2 cellular contexts compared by ENCODE assay signal in the genomic region with DNA sequence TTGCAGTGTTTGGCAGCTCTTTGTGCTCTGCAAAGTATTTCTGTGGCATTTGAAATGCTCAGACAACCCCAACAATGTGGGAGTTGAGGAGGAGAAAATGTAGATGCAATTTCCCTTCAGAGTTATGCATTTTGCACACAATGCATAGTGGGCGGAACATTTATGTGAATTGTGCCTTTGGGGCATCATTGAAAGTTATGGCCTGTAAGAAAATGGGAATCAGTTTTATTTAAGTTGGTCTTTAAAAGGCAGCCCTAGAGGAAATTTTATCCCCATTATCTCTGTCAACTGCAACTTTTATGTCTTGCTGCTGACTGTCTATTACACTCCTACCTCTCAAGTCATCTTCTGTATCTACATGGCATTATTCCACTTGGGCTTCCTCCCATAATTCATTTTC.
TF ChIP-seq lines count a peak whose summit lies in the region.

No MANE protein-coding gene starts in this region.

TF ChIP-seq in HEK293, 187 proteins besides CTCF, POLR2A, EP300 and RAD21 (continued from another document and continues in another):
- TF ChIP-seq, protein P1, sequence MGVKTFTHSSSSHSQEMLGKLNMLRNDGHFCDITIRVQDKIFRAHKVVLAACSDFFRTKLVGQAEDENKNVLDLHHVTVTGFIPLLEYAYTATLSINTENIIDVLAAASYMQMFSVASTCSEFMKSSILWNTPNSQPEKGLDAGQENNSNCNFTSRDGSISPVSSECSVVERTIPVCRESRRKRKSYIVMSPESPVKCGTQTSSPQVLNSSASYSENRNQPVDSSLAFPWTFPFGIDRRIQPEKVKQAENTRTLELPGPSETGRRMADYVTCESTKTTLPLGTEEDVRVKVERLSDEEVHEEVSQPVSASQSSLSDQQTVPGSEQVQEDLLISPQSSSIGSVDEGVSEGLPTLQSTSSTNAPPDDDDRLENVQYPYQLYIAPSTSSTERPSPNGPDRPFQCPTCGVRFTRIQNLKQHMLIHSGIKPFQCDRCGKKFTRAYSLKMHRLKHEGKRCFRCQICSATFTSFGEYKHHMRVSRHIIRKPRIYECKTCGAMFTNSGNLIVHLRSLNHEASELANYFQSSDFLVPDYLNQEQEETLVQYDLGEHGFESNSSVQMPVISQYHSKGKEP (tag by site-specific recombination; IDR thresholded peaks at IDR 0.05), result peak; percentile 73
- TF ChIP-seq FEZF1 (tag by site-specific recombination; IDR thresholded peaks at IDR 0.05), result peak; percentile 43; the same call in 1 of the 2 replicates
- TF ChIP-seq ZBTB49 (tag by site-specific recombination; IDR thresholded peaks at IDR 0.05; ENCODE audit: low read depth), result no peak
- TF ChIP-seq GLI4 (tag by site-specific recombination; IDR thresholded peaks at IDR 0.05), result no peak
- no peak for TF ChIP-seq SALL2 (tag by site-specific recombination; IDR thresholded peaks at IDR 0.05; ENCODE audit: borderline replicate concordance)
- TF ChIP-seq PBX3 (CRISPR knock-in tag; IDR thresholded peaks at IDR 0.05), result no peak
- TF ChIP-seq, protein P2, sequence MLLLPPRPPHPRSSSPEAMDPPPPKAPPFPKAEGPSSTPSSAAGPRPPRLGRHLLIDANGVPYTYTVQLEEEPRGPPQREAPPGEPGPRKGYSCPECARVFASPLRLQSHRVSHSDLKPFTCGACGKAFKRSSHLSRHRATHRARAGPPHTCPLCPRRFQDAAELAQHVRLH (tag by site-specific recombination; IDR thresholded peaks at IDR 0.05), result 0 out of 2 replicates have a peak, but pooled peaks have one; percentile 56
- TF ChIP-seq ZXDB (tag by site-specific recombination; IDR thresholded peaks at IDR 0.05), result 0 out of 2 replicates have a peak, but pooled peaks have one; percentile 14
- TF ChIP-seq OVOL3 (tag by site-specific recombination; IDR thresholded peaks at IDR 0.05), result no peak
- no peak for TF ChIP-seq ZNF555 (tag by site-specific recombination; conservative IDR thresholded peaks at IDR 0.05)
- TF ChIP-seq, protein P3, sequence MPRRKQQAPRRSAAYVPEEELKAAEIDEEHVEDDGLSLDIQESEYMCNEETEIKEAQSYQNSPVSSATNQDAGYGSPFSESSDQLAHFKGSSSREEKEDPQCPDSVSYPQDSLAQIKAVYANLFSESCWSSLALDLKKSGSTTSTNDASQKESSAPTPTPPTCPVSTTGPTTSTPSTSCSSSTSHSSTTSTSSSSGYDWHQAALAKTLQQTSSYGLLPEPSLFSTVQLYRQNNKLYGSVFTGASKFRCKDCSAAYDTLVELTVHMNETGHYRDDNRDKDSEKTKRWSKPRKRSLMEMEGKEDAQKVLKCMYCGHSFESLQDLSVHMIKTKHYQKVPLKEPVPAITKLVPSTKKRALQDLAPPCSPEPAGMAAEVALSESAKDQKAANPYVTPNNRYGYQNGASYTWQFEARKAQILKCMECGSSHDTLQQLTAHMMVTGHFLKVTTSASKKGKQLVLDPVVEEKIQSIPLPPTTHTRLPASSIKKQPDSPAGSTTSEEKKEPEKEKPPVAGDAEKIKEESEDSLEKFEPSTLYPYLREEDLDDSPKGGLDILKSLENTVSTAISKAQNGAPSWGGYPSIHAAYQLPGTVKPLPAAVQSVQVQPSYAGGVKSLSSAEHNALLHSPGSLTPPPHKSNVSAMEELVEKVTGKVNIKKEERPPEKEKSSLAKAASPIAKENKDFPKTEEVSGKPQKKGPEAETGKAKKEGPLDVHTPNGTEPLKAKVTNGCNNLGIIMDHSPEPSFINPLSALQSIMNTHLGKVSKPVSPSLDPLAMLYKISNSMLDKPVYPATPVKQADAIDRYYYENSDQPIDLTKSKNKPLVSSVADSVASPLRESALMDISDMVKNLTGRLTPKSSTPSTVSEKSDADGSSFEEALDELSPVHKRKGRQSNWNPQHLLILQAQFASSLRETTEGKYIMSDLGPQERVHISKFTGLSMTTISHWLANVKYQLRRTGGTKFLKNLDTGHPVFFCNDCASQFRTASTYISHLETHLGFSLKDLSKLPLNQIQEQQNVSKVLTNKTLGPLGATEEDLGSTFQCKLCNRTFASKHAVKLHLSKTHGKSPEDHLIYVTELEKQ (tag by site-specific recombination; IDR thresholded peaks at IDR 0.05; ENCODE audit: borderline replicate concordance), result no peak
- TF ChIP-seq ZFHX2 (tag by site-specific recombination; conservative IDR thresholded peaks at IDR 0.05), result peak; percentile 72
- TF ChIP-seq, protein P4, sequence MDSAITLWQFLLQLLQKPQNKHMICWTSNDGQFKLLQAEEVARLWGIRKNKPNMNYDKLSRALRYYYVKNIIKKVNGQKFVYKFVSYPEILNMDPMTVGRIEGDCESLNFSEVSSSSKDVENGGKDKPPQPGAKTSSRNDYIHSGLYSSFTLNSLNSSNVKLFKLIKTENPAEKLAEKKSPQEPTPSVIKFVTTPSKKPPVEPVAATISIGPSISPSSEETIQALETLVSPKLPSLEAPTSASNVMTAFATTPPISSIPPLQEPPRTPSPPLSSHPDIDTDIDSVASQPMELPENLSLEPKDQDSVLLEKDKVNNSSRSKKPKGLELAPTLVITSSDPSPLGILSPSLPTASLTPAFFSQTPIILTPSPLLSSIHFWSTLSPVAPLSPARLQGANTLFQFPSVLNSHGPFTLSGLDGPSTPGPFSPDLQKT (IDR thresholded peaks at IDR 0.05; ENCODE audit: borderline replicate concordance, low read depth, low read length), result no peak

TF ChIP-seq in SK-N-SH, 30 proteins besides CTCF, POLR2A, EP300 and RAD21 (continued from another document):
- TF ChIP-seq USF1 (IDR thresholded peaks at IDR 0.05; ENCODE audit: borderline replicate concordance, low read depth), result no peak
- no peak for TF ChIP-seq TEAD4 (IDR thresholded peaks at IDR 0.05; ENCODE audit: borderline replicate concordance, insufficient read depth)
- TF ChIP-seq CHD2 (IDR thresholded peaks at IDR 0.05; ENCODE audit: low read length, partially characterized antibody), result no peak
- TF ChIP-seq NFIC (IDR thresholded peaks at IDR 0.05; ENCODE audit: borderline replicate concordance), result no peak
- no peak for TF ChIP-seq RFX5 (IDR thresholded peaks at IDR 0.05; ENCODE audit: low read length)
- no peak for TF ChIP-seq MXI1 (IDR thresholded peaks at IDR 0.05; ENCODE audit: low read depth, low read length)
- TF ChIP-seq FOXJ3 (CRISPR knock-in tag; IDR thresholded peaks at IDR 0.05), result no peak
- TF ChIP-seq NRF1 (IDR thresholded peaks at IDR 0.05; ENCODE audit: low read depth, low read length), result no peak
